1 cellular context compared by ENCODE assay signal in the genomic region with DNA sequence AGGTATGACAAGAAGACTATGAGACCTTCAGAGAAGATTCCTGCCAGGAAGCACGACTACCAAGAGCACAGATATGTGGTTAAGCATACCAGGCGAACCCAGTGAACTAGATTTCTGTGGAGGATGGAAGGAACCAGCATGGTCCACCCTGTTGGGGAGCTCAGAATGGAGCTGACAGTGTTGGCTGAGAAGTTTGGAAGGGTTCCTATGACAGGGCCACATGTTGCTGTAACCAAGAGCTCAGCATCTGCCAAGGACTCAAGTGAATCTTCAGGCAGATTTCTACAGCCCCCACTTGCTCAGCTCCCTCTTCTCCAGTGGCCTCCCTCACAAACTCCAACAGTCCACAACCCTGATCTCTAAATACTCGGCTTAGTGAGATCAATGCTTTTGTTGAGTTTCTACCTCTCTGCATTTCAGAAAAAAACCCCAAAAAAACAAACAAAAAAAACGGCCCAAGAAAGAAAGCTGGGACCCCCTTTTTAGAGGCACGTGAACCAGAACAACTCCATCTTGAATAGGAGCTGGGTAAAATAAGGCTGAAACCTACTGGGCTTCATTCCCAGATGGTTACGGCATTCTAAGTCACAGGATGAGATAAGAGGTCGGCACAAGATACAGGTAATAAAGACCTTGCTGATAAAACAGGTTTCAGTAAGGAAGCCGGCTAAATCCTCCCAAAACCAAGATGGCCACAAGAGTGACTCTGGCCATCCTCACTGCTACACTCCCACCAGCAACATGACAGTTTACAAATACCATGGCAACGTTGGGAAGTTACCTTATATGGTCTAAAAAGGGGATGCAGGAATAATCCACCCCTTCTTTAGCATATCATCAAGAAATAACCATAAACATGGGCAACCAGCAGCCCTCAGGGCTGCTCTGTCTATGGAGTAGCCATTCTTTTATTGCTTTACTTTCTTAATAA.
TF ChIP-seq lines count a peak whose summit lies in the region.

No MANE protein-coding gene starts in this region.

TF ChIP-seq in K562, 482 proteins besides CTCF, POLR2A, EP300 and RAD21 (continued from another document and continues in another):
- no peak for TF ChIP-seq ARHGAP35 (IDR thresholded peaks at IDR 0.05; ENCODE audit: partially characterized antibody)
- TF ChIP-seq, protein P1, sequence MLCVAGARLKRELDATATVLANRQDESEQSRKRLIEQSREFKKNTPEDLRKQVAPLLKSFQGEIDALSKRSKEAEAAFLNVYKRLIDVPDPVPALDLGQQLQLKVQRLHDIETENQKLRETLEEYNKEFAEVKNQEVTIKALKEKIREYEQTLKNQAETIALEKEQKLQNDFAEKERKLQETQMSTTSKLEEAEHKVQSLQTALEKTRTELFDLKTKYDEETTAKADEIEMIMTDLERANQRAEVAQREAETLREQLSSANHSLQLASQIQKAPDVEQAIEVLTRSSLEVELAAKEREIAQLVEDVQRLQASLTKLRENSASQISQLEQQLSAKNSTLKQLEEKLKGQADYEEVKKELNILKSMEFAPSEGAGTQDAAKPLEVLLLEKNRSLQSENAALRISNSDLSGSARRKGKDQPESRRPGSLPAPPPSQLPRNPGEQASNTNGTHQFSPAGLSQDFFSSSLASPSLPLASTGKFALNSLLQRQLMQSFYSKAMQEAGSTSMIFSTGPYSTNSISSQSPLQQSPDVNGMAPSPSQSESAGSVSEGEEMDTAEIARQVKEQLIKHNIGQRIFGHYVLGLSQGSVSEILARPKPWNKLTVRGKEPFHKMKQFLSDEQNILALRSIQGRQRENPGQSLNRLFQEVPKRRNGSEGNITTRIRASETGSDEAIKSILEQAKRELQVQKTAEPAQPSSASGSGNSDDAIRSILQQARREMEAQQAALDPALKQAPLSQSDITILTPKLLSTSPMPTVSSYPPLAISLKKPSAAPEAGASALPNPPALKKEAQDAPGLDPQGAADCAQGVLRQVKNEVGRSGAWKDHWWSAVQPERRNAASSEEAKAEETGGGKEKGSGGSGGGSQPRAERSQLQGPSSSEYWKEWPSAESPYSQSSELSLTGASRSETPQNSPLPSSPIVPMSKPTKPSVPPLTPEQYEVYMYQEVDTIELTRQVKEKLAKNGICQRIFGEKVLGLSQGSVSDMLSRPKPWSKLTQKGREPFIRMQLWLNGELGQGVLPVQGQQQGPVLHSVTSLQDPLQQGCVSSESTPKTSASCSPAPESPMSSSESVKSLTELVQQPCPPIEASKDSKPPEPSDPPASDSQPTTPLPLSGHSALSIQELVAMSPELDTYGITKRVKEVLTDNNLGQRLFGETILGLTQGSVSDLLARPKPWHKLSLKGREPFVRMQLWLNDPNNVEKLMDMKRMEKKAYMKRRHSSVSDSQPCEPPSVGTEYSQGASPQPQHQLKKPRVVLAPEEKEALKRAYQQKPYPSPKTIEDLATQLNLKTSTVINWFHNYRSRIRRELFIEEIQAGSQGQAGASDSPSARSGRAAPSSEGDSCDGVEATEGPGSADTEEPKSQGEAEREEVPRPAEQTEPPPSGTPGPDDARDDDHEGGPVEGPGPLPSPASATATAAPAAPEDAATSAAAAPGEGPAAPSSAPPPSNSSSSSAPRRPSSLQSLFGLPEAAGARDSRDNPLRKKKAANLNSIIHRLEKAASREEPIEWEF (CRISPR knock-in tag; IDR thresholded peaks at IDR 0.05) = peak; percentile 96
- TF ChIP-seq MTA1 (IDR thresholded peaks at IDR 0.05; ENCODE audit: borderline replicate concordance) = no peak
- peak; percentile 85; the same call in 1 of the 2 replicates for TF ChIP-seq ZNF76 (CRISPR knock-in tag; IDR thresholded peaks at IDR 0.05; ENCODE audit: borderline replicate concordance)
- TF ChIP-seq, protein P2, sequence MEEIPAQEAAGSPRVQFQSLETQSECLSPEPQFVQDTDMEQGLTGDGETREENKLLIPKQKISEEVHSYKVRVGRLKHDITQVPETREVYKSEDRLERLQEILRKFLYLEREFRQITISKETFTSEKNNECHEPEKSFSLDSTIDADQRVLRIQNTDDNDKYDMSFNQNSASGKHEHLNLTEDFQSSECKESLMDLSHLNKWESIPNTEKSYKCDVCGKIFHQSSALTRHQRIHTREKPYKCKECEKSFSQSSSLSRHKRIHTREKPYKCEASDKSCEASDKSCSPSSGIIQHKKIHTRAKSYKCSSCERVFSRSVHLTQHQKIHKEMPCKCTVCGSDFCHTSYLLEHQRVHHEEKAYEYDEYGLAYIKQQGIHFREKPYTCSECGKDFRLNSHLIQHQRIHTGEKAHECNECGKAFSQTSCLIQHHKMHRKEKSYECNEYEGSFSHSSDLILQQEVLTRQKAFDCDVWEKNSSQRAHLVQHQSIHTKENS (CRISPR knock-in tag; IDR thresholded peaks at IDR 0.05) = no peak
- no peak for TF ChIP-seq POLR2AphosphoS2 (IDR thresholded peaks at IDR 0.05; ENCODE audit: low read length)
- no peak for TF ChIP-seq CHD2 (IDR thresholded peaks at IDR 0.05; ENCODE audit: low read depth, low read length)
- TF ChIP-seq ZBTB11 (CRISPR knock-in tag; IDR thresholded peaks at IDR 0.05) = peak in 1 of 3 experiments; percentile 75; a peak in 2 of 6 replicates
- no peak for TF ChIP-seq CBX3 (IDR thresholded peaks at IDR 0.05; ENCODE audit: borderline replicate concordance in 1 of 2, low read length in 2 of 2)
- TF ChIP-seq ZFPM2 (CRISPR knock-in tag; IDR thresholded peaks at IDR 0.05) = no peak
- TF ChIP-seq, protein P3, sequence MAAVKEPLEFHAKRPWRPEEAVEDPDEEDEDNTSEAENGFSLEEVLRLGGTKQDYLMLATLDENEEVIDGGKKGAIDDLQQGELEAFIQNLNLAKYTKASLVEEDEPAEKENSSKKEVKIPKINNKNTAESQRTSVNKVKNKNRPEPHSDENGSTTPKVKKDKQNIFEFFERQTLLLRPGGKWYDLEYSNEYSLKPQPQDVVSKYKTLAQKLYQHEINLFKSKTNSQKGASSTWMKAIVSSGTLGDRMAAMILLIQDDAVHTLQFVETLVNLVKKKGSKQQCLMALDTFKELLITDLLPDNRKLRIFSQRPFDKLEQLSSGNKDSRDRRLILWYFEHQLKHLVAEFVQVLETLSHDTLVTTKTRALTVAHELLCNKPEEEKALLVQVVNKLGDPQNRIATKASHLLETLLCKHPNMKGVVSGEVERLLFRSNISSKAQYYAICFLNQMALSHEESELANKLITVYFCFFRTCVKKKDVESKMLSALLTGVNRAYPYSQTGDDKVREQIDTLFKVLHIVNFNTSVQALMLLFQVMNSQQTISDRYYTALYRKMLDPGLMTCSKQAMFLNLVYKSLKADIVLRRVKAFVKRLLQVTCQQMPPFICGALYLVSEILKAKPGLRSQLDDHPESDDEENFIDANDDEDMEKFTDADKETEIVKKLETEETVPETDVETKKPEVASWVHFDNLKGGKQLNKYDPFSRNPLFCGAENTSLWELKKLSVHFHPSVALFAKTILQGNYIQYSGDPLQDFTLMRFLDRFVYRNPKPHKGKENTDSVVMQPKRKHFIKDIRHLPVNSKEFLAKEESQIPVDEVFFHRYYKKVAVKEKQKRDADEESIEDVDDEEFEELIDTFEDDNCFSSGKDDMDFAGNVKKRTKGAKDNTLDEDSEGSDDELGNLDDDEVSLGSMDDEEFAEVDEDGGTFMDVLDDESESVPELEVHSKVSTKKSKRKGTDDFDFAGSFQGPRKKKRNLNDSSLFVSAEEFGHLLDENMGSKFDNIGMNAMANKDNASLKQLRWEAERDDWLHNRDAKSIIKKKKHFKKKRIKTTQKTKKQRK (IDR thresholded peaks at IDR 0.05; ENCODE audit: borderline replicate concordance, low read depth, low read length) = no peak
- no peak for TF ChIP-seq CCAR2 (IDR thresholded peaks at IDR 0.05; ENCODE audit: low read depth, low read length)
- TF ChIP-seq ZNF57 (CRISPR knock-in tag; IDR thresholded peaks at IDR 0.05) = 0 out of 2 replicates have a peak, but pooled peaks have one; percentile 7
- TF ChIP-seq ZNF316 (IDR thresholded peaks at IDR 0.05) = no peak
- peak; percentile 70; the same call in 1 of the 2 replicates for TF ChIP-seq ZNF561 (CRISPR knock-in tag; conservative IDR thresholded peaks at IDR 0.05)
- TF ChIP-seq NR4A1 (CRISPR knock-in tag; IDR thresholded peaks at IDR 0.05) = no peak
- TF ChIP-seq NR4A1 (tag; IDR thresholded peaks at IDR 0.05) = peak; percentile 75; the same call in 1 of the 2 replicates
- TF ChIP-seq, protein P4, sequence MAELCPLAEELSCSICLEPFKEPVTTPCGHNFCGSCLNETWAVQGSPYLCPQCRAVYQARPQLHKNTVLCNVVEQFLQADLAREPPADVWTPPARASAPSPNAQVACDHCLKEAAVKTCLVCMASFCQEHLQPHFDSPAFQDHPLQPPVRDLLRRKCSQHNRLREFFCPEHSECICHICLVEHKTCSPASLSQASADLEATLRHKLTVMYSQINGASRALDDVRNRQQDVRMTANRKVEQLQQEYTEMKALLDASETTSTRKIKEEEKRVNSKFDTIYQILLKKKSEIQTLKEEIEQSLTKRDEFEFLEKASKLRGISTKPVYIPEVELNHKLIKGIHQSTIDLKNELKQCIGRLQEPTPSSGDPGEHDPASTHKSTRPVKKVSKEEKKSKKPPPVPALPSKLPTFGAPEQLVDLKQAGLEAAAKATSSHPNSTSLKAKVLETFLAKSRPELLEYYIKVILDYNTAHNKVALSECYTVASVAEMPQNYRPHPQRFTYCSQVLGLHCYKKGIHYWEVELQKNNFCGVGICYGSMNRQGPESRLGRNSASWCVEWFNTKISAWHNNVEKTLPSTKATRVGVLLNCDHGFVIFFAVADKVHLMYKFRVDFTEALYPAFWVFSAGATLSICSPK (IDR thresholded peaks at IDR 0.05; ENCODE audit: borderline replicate concordance) = no peak
- TF ChIP-seq SMARCB1 (IDR thresholded peaks at IDR 0.05; ENCODE audit: insufficient read length, low read depth) = no peak
- no peak for TF ChIP-seq ZBTB1 (CRISPR knock-in tag; IDR thresholded peaks at IDR 0.05; ENCODE audit: borderline replicate concordance, low read depth)
- TF ChIP-seq, protein P5, sequence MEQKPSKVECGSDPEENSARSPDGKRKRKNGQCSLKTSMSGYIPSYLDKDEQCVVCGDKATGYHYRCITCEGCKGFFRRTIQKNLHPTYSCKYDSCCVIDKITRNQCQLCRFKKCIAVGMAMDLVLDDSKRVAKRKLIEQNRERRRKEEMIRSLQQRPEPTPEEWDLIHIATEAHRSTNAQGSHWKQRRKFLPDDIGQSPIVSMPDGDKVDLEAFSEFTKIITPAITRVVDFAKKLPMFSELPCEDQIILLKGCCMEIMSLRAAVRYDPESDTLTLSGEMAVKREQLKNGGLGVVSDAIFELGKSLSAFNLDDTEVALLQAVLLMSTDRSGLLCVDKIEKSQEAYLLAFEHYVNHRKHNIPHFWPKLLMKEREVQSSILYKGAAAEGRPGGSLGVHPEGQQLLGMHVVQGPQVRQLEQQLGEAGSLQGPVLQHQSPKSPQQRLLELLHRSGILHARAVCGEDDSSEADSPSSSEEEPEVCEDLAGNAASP (IDR thresholded peaks at IDR 0.05) = no peak
- TF ChIP-seq ESRRB (CRISPR knock-in tag; IDR thresholded peaks at IDR 0.05; ENCODE audit: borderline replicate concordance) = no peak
- peak; percentile 73 for TF ChIP-seq MEF2D (tag; conservative IDR thresholded peaks at IDR 0.05; ENCODE audit: low read depth)
- peak; percentile 62 for TF ChIP-seq ZNF354B (CRISPR knock-in tag; IDR thresholded peaks at IDR 0.05)
- no peak for TF ChIP-seq SFPQ (IDR thresholded peaks at IDR 0.05; ENCODE audit: low read depth, low read length)
- no peak for TF ChIP-seq NEUROD1 (IDR thresholded peaks at IDR 0.05; ENCODE audit: borderline replicate concordance, low read depth, low read length, partially characterized antibody)
- TF ChIP-seq HDAC1 (IDR thresholded peaks at IDR 0.05) = no peak
- TF ChIP-seq DIDO1 (tag; IDR thresholded peaks at IDR 0.05; ENCODE audit: low read depth) = 0 out of 2 replicates have a peak, but pooled peaks have one; percentile 50
- no peak for TF ChIP-seq HES1 (IDR thresholded peaks at IDR 0.05; ENCODE audit: low read depth)
- TF ChIP-seq, protein P6, sequence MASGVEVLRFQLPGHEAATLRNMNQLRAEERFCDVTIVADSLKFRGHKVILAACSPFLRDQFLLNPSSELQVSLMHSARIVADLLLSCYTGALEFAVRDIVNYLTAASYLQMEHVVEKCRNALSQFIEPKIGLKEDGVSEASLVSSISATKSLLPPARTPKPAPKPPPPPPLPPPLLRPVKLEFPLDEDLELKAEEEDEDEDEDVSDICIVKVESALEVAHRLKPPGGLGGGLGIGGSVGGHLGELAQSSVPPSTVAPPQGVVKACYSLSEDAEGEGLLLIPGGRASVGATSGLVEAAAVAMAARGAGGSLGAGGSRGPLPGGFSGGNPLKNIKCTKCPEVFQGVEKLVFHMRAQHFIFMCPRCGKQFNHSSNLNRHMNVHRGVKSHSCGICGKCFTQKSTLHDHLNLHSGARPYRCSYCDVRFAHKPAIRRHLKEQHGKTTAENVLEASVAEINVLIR (CRISPR knock-in tag; IDR thresholded peaks at IDR 0.05) = peak; percentile 59
- no peak for TF ChIP-seq SLC30A9 (CRISPR knock-in tag; IDR thresholded peaks at IDR 0.05)
